ENCODE assay signal across 8 cellular contexts in the genomic region with DNA sequence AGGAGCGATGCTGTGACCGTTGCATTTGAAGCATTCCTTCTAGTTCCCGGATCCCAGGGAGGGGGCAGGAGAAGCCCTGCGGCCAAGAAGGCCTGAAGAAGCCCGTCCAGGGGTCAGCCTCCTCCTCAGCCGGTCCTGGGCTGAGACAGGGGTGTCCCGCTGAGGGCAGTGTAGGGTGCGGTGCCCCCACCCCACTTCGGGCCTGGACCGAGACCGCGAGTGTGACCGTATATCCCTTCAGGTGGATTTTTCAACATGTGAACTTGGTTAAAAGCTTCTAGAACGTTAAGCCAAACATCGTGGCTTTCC. TPM values are rescaled to one million over a fixed set of nuclear protein-coding genes. Genes with fewer than 3 reads are reported as not detected.
DNase-seq lines count a peak whose midpoint lies in the region; ATAC-seq and TF ChIP-seq lines count a peak whose summit lies in the region.

No MANE protein-coding gene starts in this region.

- H3K9me2 ChIP-seq in neural cell (ENCODE audit: insufficient read depth, low read length), result no peaks in the 10 kb centered on the region

- H3K27ac ChIP-seq in CD8-positive, alpha-beta T cell (ENCODE audit: low read depth, low read length), result no peak overlapping the region
- H3K27ac ChIP-seq in neural cell (ENCODE audit: low read length), result no peak overlapping the region

- H3K27ac Mint-ChIP-seq in CD8-positive, alpha-beta T cell, result no peak overlapping the region

- peaks cover 41% of the 10 kb centered on the region for H3K27me3 ChIP-seq in CD8-positive, alpha-beta T cell (ENCODE audit: insufficient read depth, low read length)
- H3K27me3 ChIP-seq in neural cell (ENCODE audit: insufficient read depth, low read depth, low read length), result peaks cover 67% of the 10 kb centered on the region

- CTCF ChIA-PET in CD8-positive, alpha-beta T cell (lab: Charles Lee), result interaction anchor here (1.1 to 1.4 kb wide), 2 partner anchors 11 to 30 kb away, joined by 3 to 4 read pairs; no protein-coding TSS in a partner anchor

- no peak for DNase-seq in CD8-positive, alpha-beta T cell
- DNase-seq in choroid plexus epithelial cell (ENCODE audit: low read depth) (no peak), NCI-H128 (lab: John Stamatoyannopoulos, UW; ENCODE audit: unreplicated experiment) (no peak), globus pallidus (ENCODE audit: low spot score) (no peak), AG08396 (ENCODE audit: low spot score) (no peak)

- H2AFZ ChIP-seq in neural cell (ENCODE audit: low read depth, low read length), result no peak overlapping the region

- H3K4me3 Mint-ChIP-seq in CD8-positive, alpha-beta T cell, result peak overlapping the region; percentile 86

- TF ChIP-seq EP300 in neural cell (conservative IDR thresholded peaks at IDR 0.05; ENCODE audit: poor library complexity, severe bottlenecking), result no peak

- TF ChIP-seq CTCF in CD8-positive, alpha-beta T cell (IDR thresholded peaks at IDR 0.05), result no peak
- TF ChIP-seq CTCF in choroid plexus epithelial cell (conservative IDR thresholded peaks at IDR 0.05; ENCODE audit: low read depth, low read length) (no peak), neural cell (IDR thresholded peaks at IDR 0.05; ENCODE audit: poor library complexity, severe bottlenecking) (no peak)

- H3K4me2 ChIP-seq in neural cell (ENCODE audit: low read length), result peak overlapping the region; percentile 44

- H3K36me3 Mint-ChIP-seq in CD8-positive, alpha-beta T cell, result no peaks in the 10 kb centered on the region

- H3K4me1 Mint-ChIP-seq in CD8-positive, alpha-beta T cell (ENCODE audit: low read depth), result peaks cover 43% of the 10 kb centered on the region

- TF ChIP-seq RAD21 in neural cell (conservative IDR thresholded peaks at IDR 0.05), result no peak

- H3F3A ChIP-seq in neural cell (ENCODE audit: insufficient read depth, low read length, poor library complexity, severe bottlenecking), result no peaks in the 10 kb centered on the region

- intact Hi-C loops in CD8-positive, alpha-beta T cell (cut with DNase I, micrococcal nuclease), result no loop called here

- no peak for ATAC-seq in CD8-positive, alpha-beta T cell
- ATAC-seq in HG02885 (IDR thresholded peaks at IDR 0.05; ENCODE audit: poor library complexity, unreplicated experiment) (peak; percentile 9), GM18519 (IDR thresholded peaks at IDR 0.05; ENCODE audit: low FRiP score, unreplicated experiment) (no peak)

- H4K20me1 ChIP-seq in neural cell (ENCODE audit: insufficient read depth), result no peaks in the 10 kb centered on the region

- no peak overlapping the region for H3K9ac ChIP-seq in neural cell (ENCODE audit: low read length)

- H3K9me3 ChIP-seq in CD8-positive, alpha-beta T cell (ENCODE audit: low read length), result peaks cover 3% of the 10 kb centered on the region
- no peaks in the 10 kb centered on the region for H3K9me3 ChIP-seq in neural cell (ENCODE audit: low read length)

- H3K27me3 Mint-ChIP-seq in CD8-positive, alpha-beta T cell (ENCODE audit: low read depth), result peaks cover 65% of the 10 kb centered on the region

- peak overlapping the region; percentile 62 for H3K4me3 ChIP-seq in CD8-positive, alpha-beta T cell (ENCODE audit: low read depth, low read length)
- peak overlapping the region; percentile 54 for H3K4me3 ChIP-seq in choroid plexus epithelial cell (ENCODE audit: low read depth, low read length)
- H3K4me3 ChIP-seq in neural cell (ENCODE audit: low read length), result peak overlapping the region; percentile 63

- peaks cover 37% of the 10 kb centered on the region for H3K4me1 ChIP-seq in CD8-positive, alpha-beta T cell (ENCODE audit: insufficient read depth, low read length)

- H3K79me2 ChIP-seq in neural cell (replicated peaks; ENCODE audit: insufficient read depth, low read length), result no peaks in the 10 kb centered on the region

- no peaks in the 10 kb centered on the region for H3K9me3 Mint-ChIP-seq in CD8-positive, alpha-beta T cell

- no peaks in the 10 kb centered on the region for H3K36me3 ChIP-seq in CD8-positive, alpha-beta T cell (ENCODE audit: insufficient read depth, low read length)
- no peaks in the 10 kb centered on the region for H3K36me3 ChIP-seq in neural cell (ENCODE audit: insufficient read depth, low read length)

- POLR2A ChIA-PET in CD8-positive, alpha-beta T cell (lab: Charles Lee), result interaction anchor here (0.9 kb wide), 1 partner anchor 19 kb away, joined by 3 read pairs; no protein-coding TSS in a partner anchor

TF ChIP-seq in neural cell, 6 proteins besides CTCF, POLR2A, EP300 and RAD21:
- TF ChIP-seq EZH2 (IDR thresholded peaks at IDR 0.05; ENCODE audit: borderline replicate concordance, insufficient read depth, low read length, poor library complexity, severe bottlenecking) (no peak), POLR2AphosphoS5 (IDR thresholded peaks at IDR 0.05) (no peak), TAF1 (IDR thresholded peaks at IDR 0.05; ENCODE audit: low read depth) (no peak), SMC3 (conservative IDR thresholded peaks at IDR 0.05; ENCODE audit: poor library complexity) (no peak), MXI1 (conservative IDR thresholded peaks at IDR 0.05; ENCODE audit: poor library complexity, severe bottlenecking) (no peak)
- TF ChIP-seq, protein P1, sequence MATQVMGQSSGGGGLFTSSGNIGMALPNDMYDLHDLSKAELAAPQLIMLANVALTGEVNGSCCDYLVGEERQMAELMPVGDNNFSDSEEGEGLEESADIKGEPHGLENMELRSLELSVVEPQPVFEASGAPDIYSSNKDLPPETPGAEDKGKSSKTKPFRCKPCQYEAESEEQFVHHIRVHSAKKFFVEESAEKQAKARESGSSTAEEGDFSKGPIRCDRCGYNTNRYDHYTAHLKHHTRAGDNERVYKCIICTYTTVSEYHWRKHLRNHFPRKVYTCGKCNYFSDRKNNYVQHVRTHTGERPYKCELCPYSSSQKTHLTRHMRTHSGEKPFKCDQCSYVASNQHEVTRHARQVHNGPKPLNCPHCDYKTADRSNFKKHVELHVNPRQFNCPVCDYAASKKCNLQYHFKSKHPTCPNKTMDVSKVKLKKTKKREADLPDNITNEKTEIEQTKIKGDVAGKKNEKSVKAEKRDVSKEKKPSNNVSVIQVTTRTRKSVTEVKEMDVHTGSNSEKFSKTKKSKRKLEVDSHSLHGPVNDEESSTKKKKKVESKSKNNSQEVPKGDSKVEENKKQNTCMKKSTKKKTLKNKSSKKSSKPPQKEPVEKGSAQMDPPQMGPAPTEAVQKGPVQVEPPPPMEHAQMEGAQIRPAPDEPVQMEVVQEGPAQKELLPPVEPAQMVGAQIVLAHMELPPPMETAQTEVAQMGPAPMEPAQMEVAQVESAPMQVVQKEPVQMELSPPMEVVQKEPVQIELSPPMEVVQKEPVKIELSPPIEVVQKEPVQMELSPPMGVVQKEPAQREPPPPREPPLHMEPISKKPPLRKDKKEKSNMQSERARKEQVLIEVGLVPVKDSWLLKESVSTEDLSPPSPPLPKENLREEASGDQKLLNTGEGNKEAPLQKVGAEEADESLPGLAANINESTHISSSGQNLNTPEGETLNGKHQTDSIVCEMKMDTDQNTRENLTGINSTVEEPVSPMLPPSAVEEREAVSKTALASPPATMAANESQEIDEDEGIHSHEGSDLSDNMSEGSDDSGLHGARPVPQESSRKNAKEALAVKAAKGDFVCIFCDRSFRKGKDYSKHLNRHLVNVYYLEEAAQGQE (IDR thresholded peaks at IDR 0.05; ENCODE audit: borderline replicate concordance), result no peak

RNA-seq across cellular contexts. Expression of gene OCA2, which starts 2.8 kb away (rescaled TPM):
- not detected for total RNA-seq in CD8-positive, alpha-beta T cell
- polyA plus RNA-seq in neural cell, result 0.97 TPM in 1 of 2 replicates, not detected in the other
- polyA minus RNA-seq in neural cell, result 0.23 TPM in 1 of 2 replicates, not detected in the other
